In genomic region chr6:112163295-112164257, GRCh38 we compare ENCODE assay signal across 8 cellular contexts.
DNase-seq lines count a peak whose midpoint lies in the region; ATAC-seq and TF ChIP-seq lines count a peak whose summit lies in the region.

No MANE protein-coding gene starts in this region.

- ATAC-seq in HG02852 (IDR thresholded peaks at IDR 0.05; ENCODE audit: unreplicated experiment) = peak; percentile 99
- peak; percentile 98 for ATAC-seq in activated B cell treated with CpG ODN at 0.5 μM for 24 hours (ENCODE audit: low read depth)
- peak; percentile 89 for ATAC-seq in lung (ENCODE audit: insufficient read depth, low FRiP score)

- H3K27me3 Mint-ChIP-seq in activated B cell treated with CpG ODN at 0.5 μM for 24 hours = peaks cover 40% of the 10 kb centered on the region

- H3K9me3 ChIP-seq in lung (ENCODE audit: control insufficient read depth in 2 of 2, insufficient read depth in 1 of 2, low read length in 1 of 2) = no peaks in the 10 kb centered on the region

- POLR2A ChIA-PET in activated B cell treated with CpG ODN at 0.5 μM for 24 hours (lab: Charles Lee) = no interaction called here

- no peak overlapping the region for H3K27ac ChIP-seq in caudate nucleus (ENCODE audit: low read depth, low read length)
- no peak overlapping the region for H3K27ac ChIP-seq in lung (ENCODE audit: low read depth in 1 of 2, low read length in 1 of 2)

- H3K9me3 Mint-ChIP-seq in activated B cell treated with CpG ODN at 0.5 μM for 24 hours = no peaks in the 10 kb centered on the region

- TF ChIP-seq CTCF in GM13977 (IDR thresholded peaks at IDR 0.05; ENCODE audit: extremely low read depth, insufficient read depth, missing control alignments) = peak; percentile 94
- no peak for TF ChIP-seq CTCF in activated B cell treated with CpG ODN at 0.5 μM for 24 hours (IDR thresholded peaks at IDR 0.05)
- peak; percentile 67 for TF ChIP-seq CTCF in lung (IDR thresholded peaks at IDR 0.05; ENCODE audit: control extremely low read depth, extremely low read depth)

- H3K4me3 Mint-ChIP-seq in activated B cell treated with CpG ODN at 0.5 μM for 24 hours = peak overlapping the region; percentile 32

- no peaks in the 10 kb centered on the region for H3K27me3 ChIP-seq in lung (ENCODE audit: control insufficient read depth, insufficient read depth)

- in situ Hi-C loops in GM13977 (cut with MboI; ENCODE audit: low pct_unique_long_range_greater_than_20kb, low sequenced_read_pairs, unreplicated experiment) = loop anchor here (25.0 kb wide), 1 partner anchor 451 kb away; no protein-coding TSS in a partner anchor

- 11 to 41% methylated on average over 21 of the region's 21 CpGs for WGBS in lung, 2 donors

- intact Hi-C loops in activated B cell treated with CpG ODN at 0.5 μM for 24 hours (cut with micrococcal nuclease) = loop anchor here (1.0 to 2.0 kb wide), 5 partner anchors 76 to 1153 kb away; partner anchors contain the start of genes FAM229B and TUBE1

- peak; percentile 30 for DNase-seq in 8988T
- peak; percentile 60 for DNase-seq in GM13977 (ENCODE audit: low spot score)
- peak; percentile 52 for DNase-seq in NCI-H1694 treated with DMSO at 0.1 percent for 48 hours (lab: John Stamatoyannopoulos, UW)
- peak; percentile 58 for DNase-seq in activated B cell treated with CpG ODN at 0.5 μM for 24 hours
- peak in 41 of 61 donors; percentile 0 to 51 (median 12) for DNase-seq in caudate nucleus (lab: John Stamatoyannopoulos, UW)
- DNase-seq in lung (ENCODE audit: low spot score) = peak; percentile 68
- DNase-seq in stimulated activated CD8-positive, alpha-beta memory T cell treated with anti-CD3 and anti-CD28 coated beads, Interleukin-15, amount 100 ng/mL, for 48 hours (ENCODE audit: low read depth in 2 of 2) = peak; percentile 64 to 66

- H3K4me1 Mint-ChIP-seq in activated B cell treated with CpG ODN at 0.5 μM for 24 hours = peaks cover 8% of the 10 kb centered on the region

- H3K36me3 Mint-ChIP-seq in activated B cell treated with CpG ODN at 0.5 μM for 24 hours (ENCODE audit: low read depth) = no peaks in the 10 kb centered on the region

- no peak overlapping the region for H3K4me3 ChIP-seq in lung

- H3K36me3 ChIP-seq in lung (ENCODE audit: control insufficient read depth in 2 of 2, insufficient read depth in 2 of 2, low read length in 2 of 2) = peaks cover 6 to 18% of the 10 kb centered on the region in 2 donors

- no peak overlapping the region for H3K27ac Mint-ChIP-seq in activated B cell treated with CpG ODN at 0.5 μM for 24 hours

- CTCF ChIA-PET in activated B cell treated with CpG ODN at 0.5 μM for 24 hours (lab: Charles Lee) = interaction anchor here (0.6 to 3.4 kb wide), 15 partner anchors 9 to 1716 kb away, joined by 3 to 23 read pairs (median 4); partner anchors contain the start of genes FAM229B and TUBE1

- H3K4me1 ChIP-seq in lung (ENCODE audit: control insufficient read depth in 2 of 2, insufficient read depth in 2 of 2, low read length in 2 of 2) = no peaks in the 10 kb centered on the region

Comparison
In these comparisons a context has a peak if more than half of its experiments do, and no peak if none do; other contexts are left out.
1. DNase-seq: peak in every context shown above with its lines; median percentile 68 in lung; 65 in stimulated activated CD8-positive, alpha-beta memory T cell treated with anti-CD3 and anti-CD28 coated beads, Interleukin-15, amount 100 ng/mL, for 48 hours; 60 in GM13977; 58 in activated B cell treated with CpG ODN at 0.5 μM for 24 hours; 52 in NCI-H1694 treated with DMSO at 0.1 percent for 48 hours; 30 in 8988T; 12 in caudate nucleus.